Comparison of ENCODE assay signal across 35 cellular contexts in the genomic region with DNA sequence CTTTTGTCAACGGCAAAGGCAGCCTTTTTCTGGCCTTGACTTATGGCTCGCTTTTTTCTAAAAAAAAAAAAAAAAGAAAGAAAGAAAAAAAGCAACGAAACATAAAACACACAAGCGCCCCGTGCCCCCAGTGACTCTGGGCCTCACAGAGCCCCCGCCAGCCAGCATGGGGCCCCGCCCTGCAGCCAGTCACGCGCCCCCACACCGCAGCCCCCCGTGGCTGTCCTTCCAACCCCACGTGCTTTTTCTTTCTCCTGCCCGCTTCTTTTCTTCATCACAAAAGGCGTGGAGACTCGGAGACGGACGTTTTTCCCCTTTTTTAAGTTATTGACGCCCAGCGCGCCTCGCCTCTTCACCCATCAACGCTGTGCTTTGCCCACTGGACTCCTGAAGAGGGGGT. TPM values are rescaled to one million over a fixed set of nuclear protein-coding genes. Genes with fewer than 3 reads are reported as not detected.
"Had no signal": no experiment of that assay in that cellular context is flagged by ENCODE, and none has a peak within 500 bp of the region (broad histone marks: within the 10 kb centered on the region; RNA-seq: fewer than 3 reads in every experiment).

No MANE protein-coding gene starts in this region.

- H3K9me3 ChIP-seq: Peyer's patch had no signal

- DNase-seq: activated CD4-positive, alpha-beta T cell treated with anti-CD3 and anti-CD28 coated beads for 1 hour; activated CD4-positive, alpha-beta T cell treated with anti-CD3 and anti-CD28 coated beads, Interleukin-2, amount 10 ng/mL, durations not matched to agents 24 days and 14 days; activated CD4-positive, alpha-beta T cell treated with anti-CD3 and anti-CD28 coated beads, Interleukin-2, amount 50 U/mL, for 4 hours; activated CD4-positive, CD25-positive, alpha-beta regulatory T cell; activated CD8-positive, alpha-beta T cell treated with anti-CD3 and anti-CD28 coated beads for 36 hours; activated effector memory CD4-positive, alpha-beta T cell treated with anti-CD3 and anti-CD28 coated beads, Interleukin-2, amount 50 U/mL, for 16 hours; activated naive CD4-positive, alpha-beta T cell; activated naive CD4-positive, alpha-beta T cell treated with anti-CD3 and anti-CD28 coated beads, Interleukin-2, amount 50 U/mL, for 16 hours; activated naive CD8-positive, alpha-beta T cell treated with anti-CD3 and anti-CD28 coated beads for 36 hours; activated T-cell treated with anti-CD3 and anti-CD28 coated beads, Interleukin-2, amount 50 U/mL, for 1 hour; activated T-cell treated with anti-CD3 and anti-CD28 coated beads, Interleukin-2, amount 50 U/mL, for 72 hours; amniotic stem cell; aorta; brain microvascular endothelial cell; central memory CD4-positive, alpha-beta T cell; Karpas-422; NCI-H1105 treated with DMSO at 0.1 percent for 48 hours; NCI-H1436; NCI-H1694; NCI-H1930; NCI-H2081 treated with DMSO at 0.1 percent for 48 hours; NCI-H345; NCI-H524 treated with DMSO at 0.1 percent for 48 hours; PC-3; RPMI8226; SIG-M5; T-cell; T-helper 2 cell; T-helper 9 cell had no signal

- H3K27me3 ChIP-seq: brain microvascular endothelial cell, Peyer's patch had no signal

- H3K27ac ChIP-seq: brain microvascular endothelial cell, Peyer's patch, VCaP had no signal

- H3K4me3 ChIP-seq: Peyer's patch had no signal

- H3K4me1 ChIP-seq: Peyer's patch had no signal

- ATAC-seq: activated CD8-positive, alpha-beta T cell treated with anti-CD3 and anti-CD28 coated beads for 36 hours; activated T-cell treated with anti-CD3 and anti-CD28 coated beads, Interleukin-2, amount 50 U/mL, for 72 hours; activated T-helper 17 cell treated with anti-CD3 and anti-CD28 coated beads, Interleukin-2, amount 50 U/mL, for 72 hours; PC-3; SK-N-SH treated with all-trans-retinoic acid at 6 μM for 48 hours; T-cell had no signal

RNA-seq across cellular contexts. Expression of gene GNA15, which starts 14.4 kb away (rescaled TPM):
- total RNA-seq: PC-3, SK-MEL-5 had no signal

RNA-seq across cellular contexts. Expression of gene S1PR4, which starts 57.2 kb away (rescaled TPM):
- total RNA-seq: cerebellum, SK-MEL-5 had no signal
